8 cellular contexts compared by ENCODE assay signal in genomic region chr15:88545578-88546247, GRCh38. TPM values are rescaled to one million over a fixed set of nuclear protein-coding genes. Genes with fewer than 3 reads are reported as not detected.
A peak's percentile ranks its signal among the peaks of the same experiment; 100 is the strongest.
DNase-seq lines count a peak whose midpoint lies in the region; ATAC-seq and TF ChIP-seq lines count a peak whose summit lies in the region.
"Not testable (repeated sequence)": the region's sequence is repeated elsewhere in the genome, so short reads cannot be mapped to it uniquely, and the experiment has no call there.

No MANE protein-coding gene starts in this region.

- not testable (repeated sequence) for H3K4me1 ChIP-seq in HEK293 (ENCODE audit: control insufficient read depth, insufficient read depth, low read length); SK-N-SH (ENCODE audit: control insufficient read depth in 1 of 2, insufficient read depth in 2 of 2, low read depth in 1 of 2, low read length in 1 of 2); endocrine pancreas (ENCODE audit: control insufficient read depth, insufficient read depth, low read length)

- not testable (repeated sequence) for TF ChIP-seq RAD21 in SK-N-SH (IDR thresholded peaks at IDR 0.05; ENCODE audit: low read length)

- H3K27me3 Mint-ChIP-seq in activated naive CD8-positive, alpha-beta T cell treated with anti-CD3 and anti-CD28 coated beads, Interleukin-2, amount 50 U/mL, for 24 hours; nephron (ENCODE audit: low read depth); stimulated activated naive CD8-positive, alpha-beta T cell treated with anti-CD3 and anti-CD28 coated beads, Interleukin-15, Interleukin-2, amounts not matched to agents 100 ng/mL and 50 ng/mL, for 24 hours: not testable (repeated sequence)

- POLR2A ChIA-PET in AG04449 (lab: Yijun Ruan, JAX); HEK293 (lab: Yijun Ruan, JAX); SK-N-SH (lab: Yijun Ruan, JAX): not testable (repeated sequence)

- peaks cover 17% of the 10 kb centered on the region for H3K4me1 Mint-ChIP-seq in activated naive CD8-positive, alpha-beta T cell treated with anti-CD3 and anti-CD28 coated beads, Interleukin-2, amount 50 U/mL, for 24 hours
- H3K4me1 Mint-ChIP-seq in nephron = peaks cover 29% of the 10 kb centered on the region
- H3K4me1 Mint-ChIP-seq in stimulated activated naive CD8-positive, alpha-beta T cell treated with anti-CD3 and anti-CD28 coated beads, Interleukin-15, Interleukin-2, amounts not matched to agents 100 ng/mL and 50 ng/mL, for 24 hours (ENCODE audit: low read depth) = peaks cover 18% of the 10 kb centered on the region

- not testable (repeated sequence) for H3K9me2 ChIP-seq in SK-N-SH

- DNase-seq in AG04449 (ENCODE audit: low read depth, low spot score); SK-N-SH; activated naive CD8-positive, alpha-beta T cell treated with anti-CD3 and anti-CD28 coated beads, Interleukin-2, amount 50 U/mL, for 24 hours: not testable (repeated sequence)

- CTCF ChIA-PET in AG04449 (lab: Yijun Ruan, JAX); HEK293 (lab: Yijun Ruan, JAX): not testable (repeated sequence)
- CTCF ChIA-PET in SK-N-SH (lab: Yijun Ruan, JAX) = interaction anchor here (1.0 kb wide), 1 partner anchor 11 kb away, joined by 3 read pairs; no protein-coding TSS in a partner anchor

- H3K9me3 ChIP-seq in HEK293 (ENCODE audit: control insufficient read depth, insufficient read depth, low read depth, low read length); SK-N-SH; endocrine pancreas (ENCODE audit: control insufficient read depth, low read length); iPS-18c (ENCODE audit: control insufficient read depth, insufficient read depth, low read length): not testable (repeated sequence)

- peak overlapping the region; percentile 89 for H3K27ac Mint-ChIP-seq in activated naive CD8-positive, alpha-beta T cell treated with anti-CD3 and anti-CD28 coated beads, Interleukin-2, amount 50 U/mL, for 24 hours
- H3K27ac Mint-ChIP-seq in nephron = peak overlapping the region; percentile 81 to 94 (median 92)
- H3K27ac Mint-ChIP-seq in stimulated activated naive CD8-positive, alpha-beta T cell treated with anti-CD3 and anti-CD28 coated beads, Interleukin-15, Interleukin-2, amounts not matched to agents 100 ng/mL and 50 ng/mL, for 24 hours = peak overlapping the region; percentile 90

- H3K36me3 Mint-ChIP-seq in activated naive CD8-positive, alpha-beta T cell treated with anti-CD3 and anti-CD28 coated beads, Interleukin-2, amount 50 U/mL, for 24 hours (ENCODE audit: low read depth); nephron (ENCODE audit: low read depth); stimulated activated naive CD8-positive, alpha-beta T cell treated with anti-CD3 and anti-CD28 coated beads, Interleukin-15, Interleukin-2, amounts not matched to agents 100 ng/mL and 50 ng/mL, for 24 hours (ENCODE audit: low read depth): not testable (repeated sequence)

- peaks cover 0 to 12% of the 10 kb centered on the region in 2 experiments; a peak in 1 of 3 replicates for H3K36me3 ChIP-seq in HEK293 (ENCODE audit: control insufficient read depth in 2 of 2, insufficient read depth in 1 of 2, low read length in 2 of 2)
- H3K36me3 ChIP-seq in SK-N-SH (replicated peaks in 1 of 2; ENCODE audit: control insufficient read depth in 1 of 2, insufficient read depth in 2 of 2, low read length in 1 of 2); endocrine pancreas (ENCODE audit: control insufficient read depth, insufficient read depth, low read length): not testable (repeated sequence)

- not testable (repeated sequence) for TF ChIP-seq CTCF in AG04449 (IDR thresholded peaks at IDR 0.05; ENCODE audit: insufficient read depth, low read length, missing control alignments); HEK293 (tag by site-specific recombination; IDR thresholded peaks at IDR 0.05); SK-N-SH (IDR thresholded peaks at IDR 0.05); nephron (IDR thresholded peaks at IDR 0.05; ENCODE audit: unreplicated experiment in 3 of 3)

- not testable (repeated sequence) for H3K27me3 ChIP-seq in SK-N-SH (ENCODE audit: insufficient read depth); endocrine pancreas (ENCODE audit: control insufficient read depth, insufficient read depth, low read length)

- peaks cover 15% of the 10 kb centered on the region for H3K79me2 ChIP-seq in SK-N-SH (ENCODE audit: insufficient read depth)

- H3K4me2 ChIP-seq in SK-N-SH = peak overlapping the region; percentile 77

- H3K4me3 Mint-ChIP-seq in activated naive CD8-positive, alpha-beta T cell treated with anti-CD3 and anti-CD28 coated beads, Interleukin-2, amount 50 U/mL, for 24 hours = peak overlapping the region; percentile 88
- H3K4me3 Mint-ChIP-seq in nephron = peak overlapping the region; percentile 92 to 96 (median 95)
- peak overlapping the region; percentile 91 for H3K4me3 Mint-ChIP-seq in stimulated activated naive CD8-positive, alpha-beta T cell treated with anti-CD3 and anti-CD28 coated beads, Interleukin-15, Interleukin-2, amounts not matched to agents 100 ng/mL and 50 ng/mL, for 24 hours

- H2AFZ ChIP-seq in SK-N-SH (ENCODE audit: low read depth) = peak overlapping the region; percentile 98

- TF ChIP-seq EP300 in SK-N-SH (IDR thresholded peaks at IDR 0.05; ENCODE audit: borderline replicate concordance in 1 of 2, low read depth in 1 of 2, low read length in 1 of 2) = not testable (repeated sequence)

- H3K4me3 ChIP-seq in AG04449 (ENCODE audit: low read depth, low read length) (peak overlapping the region; percentile 63), HEK293 (ENCODE audit: low read depth, low read length) (peak overlapping the region; percentile 54), SK-N-SH (ENCODE audit: low read depth in 2 of 2, low read length in 1 of 2) (peak overlapping the region; percentile 67 to 97), endocrine pancreas (ENCODE audit: control insufficient read depth, insufficient read depth, low read length) (peak overlapping the region; percentile 75), iPS-18c (ENCODE audit: insufficient read depth, low read depth, low read length) (peak overlapping the region; percentile 37)

- not testable (repeated sequence) for H3K9me3 Mint-ChIP-seq in activated naive CD8-positive, alpha-beta T cell treated with anti-CD3 and anti-CD28 coated beads, Interleukin-2, amount 50 U/mL, for 24 hours; nephron; stimulated activated naive CD8-positive, alpha-beta T cell treated with anti-CD3 and anti-CD28 coated beads, Interleukin-15, Interleukin-2, amounts not matched to agents 100 ng/mL and 50 ng/mL, for 24 hours

- peak overlapping the region; percentile 73 for H3K27ac ChIP-seq in HEK293 (ENCODE audit: extremely low read depth, low read depth, low read length)
- H3K27ac ChIP-seq in SK-N-SH (ENCODE audit: low read depth in 2 of 2, low read length in 1 of 2) = peak overlapping the region; percentile 72 to 92

- H4K20me1 ChIP-seq in SK-N-SH (ENCODE audit: insufficient read depth) = not testable (repeated sequence)

- 7% methylated on average over 7 of the region's 8 CpGs for WGBS in SK-N-SH (ENCODE audit: low lambda C conversion rate)

- H3K9ac ChIP-seq in SK-N-SH (peak overlapping the region; percentile 79), endocrine pancreas (ENCODE audit: control insufficient read depth, insufficient read depth, low read length) (peak overlapping the region; percentile 89)

- H3F3A ChIP-seq in SK-N-SH (replicated peaks; ENCODE audit: insufficient read depth) = not testable (repeated sequence)

- ATAC-seq in activated naive CD8-positive, alpha-beta T cell treated with anti-CD3 and anti-CD28 coated beads, Interleukin-2, amount 50 U/mL, for 24 hours = not testable (repeated sequence)

TF ChIP-seq in HEK293, 187 proteins besides CTCF, POLR2A, EP300 and RAD21:
- TF ChIP-seq MYNN (tag by site-specific recombination; IDR thresholded peaks at IDR 0.05; ENCODE audit: borderline replicate concordance) = peak; percentile 76; the same call in 1 of the 2 replicates
- TF ChIP-seq ZFP37 (tag by site-specific recombination; IDR thresholded peaks at IDR 0.05) = 0 out of 2 replicates have a peak, but pooled peaks have one; percentile 22
- TF ChIP-seq ZNF660 (tag by site-specific recombination; IDR thresholded peaks at IDR 0.05) = 0 out of 2 replicates have a peak, but pooled peaks have one; percentile 4
TF ChIP-seq in HEK293: peak in this region for 3; not testable (repeated sequence) for 184.

RNA-seq across cellular contexts. Expression of gene DET1, which starts 0.8 kb away (rescaled TPM):
- polyA plus RNA-seq in SK-N-SH (2012; rRNA removed) = 4.5 and 7.2 TPM in 2 replicates
- polyA plus RNA-seq in SK-N-SH (2012; cell fraction: cytosol; rRNA removed) = 3.8 and 5.2 TPM in 2 replicates
- polyA plus RNA-seq in SK-N-SH (2012; cell fraction: nucleus; rRNA removed) = 6.2 and 12.4 TPM in 2 replicates
